ENCODE assay signal across 8 cellular contexts in the genomic region with DNA sequence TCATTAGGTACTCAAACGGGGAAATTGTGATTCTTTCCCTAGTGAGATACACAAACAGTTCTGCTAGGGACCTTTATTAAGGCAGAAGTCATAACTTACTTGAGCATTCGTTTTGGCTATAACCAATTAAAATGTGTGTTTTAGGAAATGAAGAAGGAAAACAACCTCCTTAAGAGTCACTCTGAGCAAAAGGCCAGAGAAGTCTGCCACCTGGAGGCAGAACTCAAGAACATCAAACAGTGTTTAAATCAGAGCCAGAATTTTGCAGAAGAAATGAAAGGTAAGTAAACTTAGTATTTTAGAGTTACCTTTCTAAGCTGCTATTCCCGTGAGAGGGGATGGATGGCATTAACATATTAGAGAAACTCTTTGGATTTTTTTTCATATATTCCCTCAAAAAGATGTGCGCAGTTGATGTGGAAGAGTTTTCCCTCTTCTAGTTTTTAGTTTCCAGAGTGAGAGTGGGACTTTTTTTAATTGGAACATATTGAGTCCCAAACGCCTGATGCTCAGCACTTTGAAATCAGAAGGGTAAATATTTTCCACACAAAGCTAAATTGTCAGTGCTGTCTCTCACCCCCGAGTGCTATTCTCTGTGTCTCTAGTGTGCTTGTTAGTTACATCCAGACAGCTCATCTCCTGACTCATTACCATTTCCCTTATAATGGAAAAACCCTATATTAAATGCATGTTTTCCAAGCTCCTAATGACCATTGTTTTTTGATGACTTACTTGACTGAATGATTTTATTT. TPM values are rescaled to one million over a fixed set of nuclear protein-coding genes. Genes with fewer than 3 reads are reported as not detected.
A peak's percentile ranks its signal among the peaks of the same experiment; 100 is the strongest.
DNase-seq lines count a peak whose midpoint lies in the region; ATAC-seq and TF ChIP-seq lines count a peak whose summit lies in the region.

No MANE protein-coding gene starts in this region.

- H3K4me1 ChIP-seq in BE2C: peaks cover 2% of the 10 kb centered on the region; the same call in 1 of the 2 replicates

- H3K27me3 ChIP-seq in BE2C: no peaks in the 10 kb centered on the region

- peak; percentile 30 for DNase-seq in BE2C
- peak; percentile 22 for DNase-seq in GM10248 (ENCODE audit: extremely low spot score)
- DNase-seq in RWPE1 (ENCODE audit: low spot score): peak; percentile 30
- peak; percentile 75 for DNase-seq in dermis blood vessel endothelial cell
- no peak for DNase-seq in nephron progenitor cell
- DNase-seq in NK-92 treated with Interleukin-12 subunit alpha and Interleukin-12 subunit beta, amount 100 ng/mL, for 24 hours (lab: John Stamatoyannopoulos, UW): no peak
- DNase-seq in activated CD8-positive, alpha-beta memory T cell treated with anti-CD3 and anti-CD28 coated beads, Interleukin-2, amount 50 U/mL, for 48 hours: no peak

- ATAC-seq in HG03039 (IDR thresholded peaks at IDR 0.05; ENCODE audit: unreplicated experiment): peak; percentile 67

- H3K4me1 Mint-ChIP-seq in nephron progenitor cell: no peaks in the 10 kb centered on the region

- no peaks in the 10 kb centered on the region for H3K9me3 Mint-ChIP-seq in nephron progenitor cell

- no peaks in the 10 kb centered on the region for H3K9me3 ChIP-seq in BE2C

- H3K4me3 ChIP-seq in BE2C (ENCODE audit: low read depth, low read length): no peak overlapping the region

- POLR2A ChIA-PET in GM10248 (lab: Yijun Ruan, JAX): no interaction called here
- POLR2A ChIA-PET in RWPE1 (lab: Yijun Ruan, JAX; ENCODE audit: low non-redundant PET): no interaction called here

- H3K27ac Mint-ChIP-seq in nephron progenitor cell: no peak overlapping the region

- TF ChIP-seq CTCF in BE2C (IDR thresholded peaks at IDR 0.05; ENCODE audit: low read depth, low read length): peak; percentile 73
- peak; percentile 50 for TF ChIP-seq CTCF in GM10248 (IDR thresholded peaks at IDR 0.05; ENCODE audit: control extremely low read depth, extremely low read depth, low read depth, missing control alignments)
- peak; percentile 78 for TF ChIP-seq CTCF in RWPE1 (conservative IDR thresholded peaks at IDR 0.05; ENCODE audit: low read depth)
- TF ChIP-seq CTCF in nephron progenitor cell (IDR thresholded peaks at IDR 0.05): peak; percentile 58

- H3K27me3 Mint-ChIP-seq in nephron progenitor cell (ENCODE audit: low read depth, poor library complexity): no peaks in the 10 kb centered on the region

- no peak overlapping the region for H3K4me3 Mint-ChIP-seq in nephron progenitor cell

- H3K27ac ChIP-seq in RWPE1: no peak overlapping the region

- CTCF ChIA-PET in GM10248 (lab: Yijun Ruan, JAX): interaction anchor here (1.1 to 5.3 kb wide), 13 partner anchors 10 to 309 kb away, joined by 3 to 55 read pairs (median 4); no protein-coding TSS in a partner anchor
- CTCF ChIA-PET in RWPE1 (lab: Yijun Ruan, JAX): interaction anchor here (1.0 kb wide), 1 partner anchor 9 kb away, joined by 4 read pairs; no protein-coding TSS in a partner anchor

- peaks cover 95% of the 10 kb centered on the region for H3K36me3 ChIP-seq in BE2C

- H3K36me3 Mint-ChIP-seq in nephron progenitor cell (ENCODE audit: low read depth): peaks cover 26% of the 10 kb centered on the region

RNA-seq across cellular contexts. Expression of gene CENPF, which starts 34.9 kb away (rescaled TPM):
- 24.8 TPM for polyA plus RNA-seq in BE2C (2012; ENCODE audit: insufficient read depth, insufficient read length, low read depth)
- total RNA-seq in dermis blood vessel endothelial cell: 22.3 and 123 TPM in 2 replicates

Comparison
In these comparisons a context has a peak if more than half of its experiments do, and no peak if none do; other contexts are left out.
1. DNase-seq: peak in BE2C (single experiment), GM10248 (single experiment), RWPE1 (single experiment) and dermis blood vessel endothelial cell (single experiment); none in nephron progenitor cell (single experiment), NK-92 treated with Interleukin-12 subunit alpha and Interleukin-12 subunit beta, amount 100 ng/mL, for 24 hours (single experiment) and activated CD8-positive, alpha-beta memory T cell treated with anti-CD3 and anti-CD28 coated beads, Interleukin-2, amount 50 U/mL, for 48 hours (single experiment).
2. Peak in every context shown above with its lines, with median percentiles within 50 percentile points of each other: CTCF ChIP-seq.